13 cellular contexts compared by ENCODE assay signal in the genomic region with DNA sequence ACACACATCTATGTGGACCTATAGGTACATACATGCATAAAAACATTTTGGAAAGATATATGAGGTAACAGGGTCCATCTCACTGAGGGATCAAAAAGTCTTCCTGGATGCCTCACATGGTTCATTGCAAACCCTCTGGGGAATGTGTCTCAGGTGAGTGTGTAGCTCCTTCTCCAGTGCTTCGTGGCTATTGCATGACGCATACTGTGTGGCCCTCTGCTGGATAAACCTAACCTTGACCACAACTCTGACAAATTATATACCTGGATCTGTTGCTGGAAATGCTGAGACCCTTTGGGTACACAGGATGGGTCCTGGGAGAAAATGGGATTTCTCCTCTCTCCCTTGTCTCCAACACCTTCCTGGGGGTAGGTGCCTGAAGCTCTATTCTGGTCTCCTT.
DNase-seq lines count a peak whose midpoint lies in the region; ATAC-seq and TF ChIP-seq lines count a peak whose summit lies in the region.
"Had no signal": no experiment of that assay in that cellular context is flagged by ENCODE, and none has a peak within 500 bp of the region (broad histone marks: within the 10 kb centered on the region; RNA-seq: fewer than 3 reads in every experiment).

No MANE protein-coding gene starts in this region.

- H3K27me3 ChIP-seq in MG63, result peaks cover 6% of the 10 kb centered on the region
- H3K27me3 ChIP-seq: dorsolateral prefrontal cortex had no signal

- ATAC-seq in HG02759 (IDR thresholded peaks at IDR 0.05; ENCODE audit: unreplicated experiment), result no peak
- ATAC-seq in HG02763 (IDR thresholded peaks at IDR 0.05; ENCODE audit: unreplicated experiment), result no peak
- ATAC-seq: heart right ventricle had no signal

- peaks cover 34% of the 10 kb centered on the region for H3K4me1 Mint-ChIP-seq in neural crest cell

- H3K9me3 Mint-ChIP-seq in neural crest cell, result no peaks in the 10 kb centered on the region

- H3K9me3 ChIP-seq in MG63, result no peaks in the 10 kb centered on the region
- H3K9me3 ChIP-seq: heart right ventricle had no signal

- no peak overlapping the region for H3K4me3 Mint-ChIP-seq in neural crest cell
- H3K4me3 Mint-ChIP-seq: activated naive CD8-positive, alpha-beta T cell had no signal

- peak; percentile 14 for TF ChIP-seq CTCF in choroid plexus epithelial cell (conservative IDR thresholded peaks at IDR 0.05; ENCODE audit: low read depth, low read length)
- TF ChIP-seq CTCF in neural crest cell (conservative IDR thresholded peaks at IDR 0.05), result peak; percentile 50

- no peaks in the 10 kb centered on the region for H3K27me3 Mint-ChIP-seq in neural crest cell (ENCODE audit: low read depth)
- H3K27me3 Mint-ChIP-seq: activated naive CD8-positive, alpha-beta T cell had no signal

- peak; percentile 32 for DNase-seq in DMS 273 (lab: John Stamatoyannopoulos, UW; ENCODE audit: unreplicated experiment)
- DNase-seq in DMS 273 treated with DMSO at 0.1 percent for 48 hours (lab: John Stamatoyannopoulos, UW), result no peak
- peak; percentile 9 for DNase-seq in LoVo (ENCODE audit: low spot score)
- peak; percentile 7 for DNase-seq in choroid plexus epithelial cell (ENCODE audit: low read depth)
- DNase-seq in neural crest cell (ENCODE audit: low read depth, low spot score), result no peak
- DNase-seq in MG63, result no peak
- DNase-seq: dorsolateral prefrontal cortex; EL; heart right ventricle; stimulated activated naive CD4-positive, alpha-beta T cell treated with Interleukin-2 at 50 U/mL for 16 hours had no signal

- no peaks in the 10 kb centered on the region for H3K36me3 ChIP-seq in MG63
- H3K36me3 ChIP-seq: heart right ventricle had no signal

- H3K4me3 ChIP-seq in choroid plexus epithelial cell (ENCODE audit: low read depth, low read length) (no peak overlapping the region), MG63 (no peak overlapping the region)
- H3K4me3 ChIP-seq: dorsolateral prefrontal cortex, heart right ventricle had no signal

- H3K27ac Mint-ChIP-seq in neural crest cell (ENCODE audit: unreplicated experiment), result no peak overlapping the region
- H3K27ac Mint-ChIP-seq: activated naive CD8-positive, alpha-beta T cell had no signal

- H3K36me3 Mint-ChIP-seq in neural crest cell (ENCODE audit: low read depth), result peaks cover 3% of the 10 kb centered on the region
- H3K36me3 Mint-ChIP-seq: activated naive CD8-positive, alpha-beta T cell had no signal

Comparison
In these comparisons a context has a peak if more than half of its experiments do, and no peak if none do; other contexts are left out.
1. DNase-seq: peak in DMS 273 (single experiment), LoVo (single experiment) and choroid plexus epithelial cell (single experiment); none in DMS 273 treated with DMSO at 0.1 percent for 48 hours (single experiment), neural crest cell (single experiment) and MG63 (single experiment).